Comparison of ENCODE assay signal across 8 cellular contexts in genomic region chr17:68197091-68197996, GRCh38. TPM values are rescaled to one million over a fixed set of nuclear protein-coding genes. Genes with fewer than 3 reads are reported as not detected.
DNase-seq lines count a peak whose midpoint lies in the region; ATAC-seq and TF ChIP-seq lines count a peak whose summit lies in the region.

No MANE protein-coding gene starts in this region.

- no peak overlapping the region for H3K27ac Mint-ChIP-seq in GM23338

- H3K36me3 ChIP-seq in GM23338 (ENCODE audit: insufficient read depth) (no peaks in the 10 kb centered on the region), esophagus squamous epithelium (no peaks in the 10 kb centered on the region), gastrocnemius medialis (no peaks in the 10 kb centered on the region), brain microvascular endothelial cell (replicated peaks) (no peaks in the 10 kb centered on the region)

- no peaks in the 10 kb centered on the region for H3K9me2 ChIP-seq in GM23338 (ENCODE audit: insufficient read depth)

- H3K4me3 ChIP-seq in GM23338 = peak overlapping the region; percentile 72
- peak overlapping the region; percentile 28 to 63 (median 51) for H3K4me3 ChIP-seq in esophagus squamous epithelium
- H3K4me3 ChIP-seq in gastrocnemius medialis = peak overlapping the region; percentile 44 to 60 (median 54)
- no peak overlapping the region for H3K4me3 ChIP-seq in brain microvascular endothelial cell (ENCODE audit: low read depth, low read length)

- ATAC-seq in GM23338 = peak; percentile 3
- no peak for ATAC-seq in gastrocnemius medialis
- no peak for ATAC-seq in GM21367 (IDR thresholded peaks at IDR 0.05; ENCODE audit: unreplicated experiment)

- peaks cover 4% of the 10 kb centered on the region; the same call in 2 of the 3 replicates for H3K9me3 Mint-ChIP-seq in GM23338

- H3K4me1 ChIP-seq in GM23338 (ENCODE audit: insufficient read depth) = peaks cover 18% of the 10 kb centered on the region
- H3K4me1 ChIP-seq in esophagus squamous epithelium = peaks cover 41 to 57% (median 49%) of the 10 kb centered on the region in 3 donors
- peaks cover 31 to 40% of the 10 kb centered on the region in 2 donors for H3K4me1 ChIP-seq in gastrocnemius medialis

- 3% methylated on average over 7 of the region's 53 CpGs; no CpG with 5 or more reads in 1 of the 2 donors for WGBS in esophagus squamous epithelium, 2 donors

- no peaks in the 10 kb centered on the region for H3K9me3 ChIP-seq in esophagus squamous epithelium
- no peaks in the 10 kb centered on the region for H3K9me3 ChIP-seq in gastrocnemius medialis

- peaks cover 81% of the 10 kb centered on the region for H3K27me3 Mint-ChIP-seq in GM23338 (ENCODE audit: insufficient read depth, low read depth, poor library complexity)

- intact Hi-C loops in esophagus squamous epithelium (cut with DNase I) = no loop called here
- intact Hi-C loops in gastrocnemius medialis (cut with DNase I; ENCODE audit: low total_unique reads) = no loop called here

- peak overlapping the region; percentile 87 for H3K4me2 ChIP-seq in GM23338

- H3K27ac ChIP-seq in GM23338 (ENCODE audit: low read depth) (no peak overlapping the region), esophagus squamous epithelium (peak overlapping the region in 2 of 4 donors; percentile 6 to 17), gastrocnemius medialis (no peak overlapping the region), brain microvascular endothelial cell (no peak overlapping the region)

- no peaks in the 10 kb centered on the region for H3K79me2 ChIP-seq in GM23338 (replicated peaks; ENCODE audit: insufficient read depth)

- no peak for TF ChIP-seq CTCF in GM23338 (conservative IDR thresholded peaks at IDR 0.05; ENCODE audit: low read depth in 2 of 2)
- TF ChIP-seq CTCF in esophagus squamous epithelium (IDR thresholded peaks at IDR 0.05) = no peak
- no peak for TF ChIP-seq CTCF in gastrocnemius medialis (IDR thresholded peaks at IDR 0.05 in 4 of 5, conservative IDR thresholded peaks at IDR 0.05 in 1 of 5)
- no peak for TF ChIP-seq CTCF in brain microvascular endothelial cell (IDR thresholded peaks at IDR 0.05; ENCODE audit: low read depth, low read length, missing control alignments)

- DNase-seq in GM23338 (ENCODE audit: low spot score) = peak; percentile 51
- DNase-seq in T-helper 9 cell = peak; percentile 35
- DNase-seq in esophagus squamous epithelium (lab: John Stamatoyannopoulos, UW) = no peak
- DNase-seq in gastrocnemius medialis = no peak
- no peak for DNase-seq in anterior cingulate cortex (lab: John Stamatoyannopoulos, UW)
- no peak for DNase-seq in brain microvascular endothelial cell
- DNase-seq in inferior parietal cortex (ENCODE audit: extremely low spot score) = no peak

- H3K4me1 Mint-ChIP-seq in GM23338 = peaks cover 26% of the 10 kb centered on the region

- H3K4me3 Mint-ChIP-seq in GM23338 = peak overlapping the region; percentile 66

- peak overlapping the region; percentile 76 for H2AFZ ChIP-seq in GM23338

- in situ Hi-C loops in gastrocnemius medialis (cut with MboI; ENCODE audit: low sequenced_read_pairs in 4 of 4) = loop anchor here in 1 of 4 donors (25.0 kb wide), 1 partner anchor 565 kb away; no protein-coding TSS in a partner anchor
- in situ Hi-C loops in brain microvascular endothelial cell (cut with HindIII; ENCODE audit: low pct_ligation_motif_present, low sequenced_read_pairs) = no loop called here

- peaks cover 11% of the 10 kb centered on the region for H4K20me1 ChIP-seq in GM23338 (replicated peaks; ENCODE audit: insufficient read depth)

- TF ChIP-seq POLR2A in esophagus squamous epithelium (IDR thresholded peaks at IDR 0.05) (no peak), gastrocnemius medialis (IDR thresholded peaks at IDR 0.05) (no peak)

- 0 out of 2 replicates have a peak, but pooled peaks cover 11% of the 10 kb centered on the region for H3F3A ChIP-seq in GM23338 (replicated peaks; ENCODE audit: low read depth)

- H3K36me3 Mint-ChIP-seq in GM23338 (ENCODE audit: low read depth) = no peaks in the 10 kb centered on the region; the same call in 2 of the 3 replicates

- peaks cover 100% of the 10 kb centered on the region for H3K27me3 ChIP-seq in GM23338 (ENCODE audit: insufficient read depth)
- H3K27me3 ChIP-seq in esophagus squamous epithelium = peaks cover 2 to 65% (median 12%) of the 10 kb centered on the region in 4 donors
- peaks cover 50 to 56% (median 54%) of the 10 kb centered on the region in 3 donors for H3K27me3 ChIP-seq in gastrocnemius medialis
- H3K27me3 ChIP-seq in brain microvascular endothelial cell (replicated peaks) = peaks cover 52% of the 10 kb centered on the region

TF ChIP-seq in GM23338, 12 proteins besides CTCF, POLR2A, EP300 and RAD21:
- TF ChIP-seq EZH2 (IDR thresholded peaks at IDR 0.05; ENCODE audit: low read depth, unreplicated experiment) (peak; percentile 74), REST (IDR thresholded peaks at IDR 0.05; ENCODE audit: unreplicated experiment) (no peak)

RNA-seq across cellular contexts. Expression of gene AMZ2, which starts 50.5 kb away (rescaled TPM):
- 49.1 and 54.2 TPM in 2 replicates for total RNA-seq in GM23338 (2014; rRNA removed; shearing (Covaris generic))
- polyA plus RNA-seq in GM23338 (2016; fragmentation: Nextera tagmentation; extraction: Ambion mirVana) = 71.5 and 83.8 TPM in 2 replicates
- total RNA-seq in esophagus squamous epithelium (10 to 100 TPM; 13.7 to 47.7 (median 35.1) TPM), gastrocnemius medialis (10 to 100 TPM; 47.6 to 86.9 (median 61.8) TPM)

Comparison
In these comparisons a context has a peak if more than half of its experiments do, and no peak if none do; other contexts are left out.
1. DNase-seq: peak in GM23338 (single experiment) and T-helper 9 cell (single experiment); none in esophagus squamous epithelium (single experiment), gastrocnemius medialis (0 of 2), anterior cingulate cortex (0 of 58), brain microvascular endothelial cell (single experiment) and inferior parietal cortex (single experiment).